ENCODE assay signal across 1 cellular context in the genomic region with DNA sequence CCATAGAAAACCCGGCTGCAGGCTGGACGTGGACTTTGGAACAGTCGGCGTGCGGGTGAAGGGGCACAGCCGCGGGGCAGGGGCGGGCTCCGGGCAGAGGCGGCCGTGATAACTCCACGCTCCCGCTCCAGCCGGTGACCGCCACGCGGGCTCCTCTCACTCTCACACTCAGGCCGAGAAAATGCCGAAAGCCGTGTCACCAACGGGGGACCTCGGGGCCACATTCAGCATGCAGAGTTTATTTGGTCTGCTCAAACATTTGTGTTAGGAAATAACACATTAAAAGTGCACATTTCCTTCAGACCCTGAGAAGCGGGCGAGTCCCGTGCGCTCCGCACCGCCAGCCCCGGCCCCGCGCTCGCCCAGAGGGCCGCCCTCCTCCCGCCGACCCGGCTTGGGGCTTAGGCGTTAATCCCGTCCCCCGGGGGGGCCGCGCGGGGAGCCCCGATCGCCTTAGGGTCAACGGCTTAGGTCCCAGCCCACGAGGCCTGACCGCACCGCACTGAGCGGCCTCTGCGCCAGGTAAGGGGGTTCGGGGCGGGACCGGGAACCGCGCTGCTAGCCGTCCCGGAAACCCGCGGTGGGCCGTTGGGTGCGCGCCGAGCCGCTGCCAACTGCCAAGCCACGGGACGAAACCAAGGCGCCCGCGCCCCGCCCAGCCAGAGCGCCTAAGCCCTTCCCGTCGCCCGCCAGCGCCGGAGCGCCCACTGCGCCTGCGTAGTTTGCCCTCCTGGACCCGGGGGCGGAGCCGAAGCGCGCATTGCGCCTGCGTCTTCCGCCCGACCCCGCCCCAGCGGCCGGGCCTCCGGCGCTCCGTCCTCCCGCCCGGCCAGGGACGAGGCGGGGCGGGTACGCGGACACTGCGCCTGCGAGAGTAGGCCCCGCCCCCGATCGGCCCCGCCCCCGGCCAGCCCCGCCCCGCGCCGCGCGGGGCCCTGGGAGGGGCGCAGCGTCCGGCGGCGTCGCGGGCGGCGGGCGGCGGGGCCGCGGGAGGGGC.
A peak's percentile ranks its signal among the peaks of the same experiment; 100 is the strongest.
TF ChIP-seq lines count a peak whose summit lies in the region.

A gene with protein sequence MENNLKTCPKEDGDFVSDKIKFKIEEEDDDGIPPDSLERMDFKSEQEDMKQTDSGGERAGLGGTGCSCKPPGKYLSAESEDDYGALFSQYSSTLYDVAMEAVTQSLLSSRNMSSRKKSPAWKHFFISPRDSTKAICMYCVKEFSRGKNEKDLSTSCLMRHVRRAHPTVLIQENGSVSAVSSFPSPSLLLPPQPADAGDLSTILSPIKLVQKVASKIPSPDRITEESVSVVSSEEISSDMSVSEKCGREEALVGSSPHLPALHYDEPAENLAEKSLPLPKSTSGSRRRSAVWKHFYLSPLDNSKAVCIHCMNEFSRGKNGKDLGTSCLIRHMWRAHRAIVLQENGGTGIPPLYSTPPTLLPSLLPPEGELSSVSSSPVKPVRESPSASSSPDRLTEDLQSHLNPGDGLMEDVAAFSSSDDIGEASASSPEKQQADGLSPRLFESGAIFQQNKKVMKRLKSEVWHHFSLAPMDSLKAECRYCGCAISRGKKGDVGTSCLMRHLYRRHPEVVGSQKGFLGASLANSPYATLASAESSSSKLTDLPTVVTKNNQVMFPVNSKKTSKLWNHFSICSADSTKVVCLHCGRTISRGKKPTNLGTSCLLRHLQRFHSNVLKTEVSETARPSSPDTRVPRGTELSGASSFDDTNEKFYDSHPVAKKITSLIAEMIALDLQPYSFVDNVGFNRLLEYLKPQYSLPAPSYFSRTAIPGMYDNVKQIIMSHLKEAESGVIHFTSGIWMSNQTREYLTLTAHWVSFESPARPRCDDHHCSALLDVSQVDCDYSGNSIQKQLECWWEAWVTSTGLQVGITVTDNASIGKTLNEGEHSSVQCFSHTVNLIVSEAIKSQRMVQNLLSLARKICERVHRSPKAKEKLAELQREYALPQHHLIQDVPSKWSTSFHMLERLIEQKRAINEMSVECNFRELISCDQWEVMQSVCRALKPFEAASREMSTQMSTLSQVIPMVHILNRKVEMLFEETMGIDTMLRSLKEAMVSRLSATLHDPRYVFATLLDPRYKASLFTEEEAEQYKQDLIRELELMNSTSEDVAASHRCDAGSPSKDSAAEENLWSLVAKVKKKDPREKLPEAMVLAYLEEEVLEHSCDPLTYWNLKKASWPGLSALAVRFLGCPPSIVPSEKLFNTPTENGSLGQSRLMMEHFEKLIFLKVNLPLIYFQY (plus strand): TSS at position 947 of the 997 bp plus-strand sequence. CDS start 29,819 bp downstream, outside the sequence.

TF ChIP-seq in neural cell, 6 proteins besides CTCF, POLR2A, EP300 and RAD21 (continued from another document):
- TF ChIP-seq, protein P1, sequence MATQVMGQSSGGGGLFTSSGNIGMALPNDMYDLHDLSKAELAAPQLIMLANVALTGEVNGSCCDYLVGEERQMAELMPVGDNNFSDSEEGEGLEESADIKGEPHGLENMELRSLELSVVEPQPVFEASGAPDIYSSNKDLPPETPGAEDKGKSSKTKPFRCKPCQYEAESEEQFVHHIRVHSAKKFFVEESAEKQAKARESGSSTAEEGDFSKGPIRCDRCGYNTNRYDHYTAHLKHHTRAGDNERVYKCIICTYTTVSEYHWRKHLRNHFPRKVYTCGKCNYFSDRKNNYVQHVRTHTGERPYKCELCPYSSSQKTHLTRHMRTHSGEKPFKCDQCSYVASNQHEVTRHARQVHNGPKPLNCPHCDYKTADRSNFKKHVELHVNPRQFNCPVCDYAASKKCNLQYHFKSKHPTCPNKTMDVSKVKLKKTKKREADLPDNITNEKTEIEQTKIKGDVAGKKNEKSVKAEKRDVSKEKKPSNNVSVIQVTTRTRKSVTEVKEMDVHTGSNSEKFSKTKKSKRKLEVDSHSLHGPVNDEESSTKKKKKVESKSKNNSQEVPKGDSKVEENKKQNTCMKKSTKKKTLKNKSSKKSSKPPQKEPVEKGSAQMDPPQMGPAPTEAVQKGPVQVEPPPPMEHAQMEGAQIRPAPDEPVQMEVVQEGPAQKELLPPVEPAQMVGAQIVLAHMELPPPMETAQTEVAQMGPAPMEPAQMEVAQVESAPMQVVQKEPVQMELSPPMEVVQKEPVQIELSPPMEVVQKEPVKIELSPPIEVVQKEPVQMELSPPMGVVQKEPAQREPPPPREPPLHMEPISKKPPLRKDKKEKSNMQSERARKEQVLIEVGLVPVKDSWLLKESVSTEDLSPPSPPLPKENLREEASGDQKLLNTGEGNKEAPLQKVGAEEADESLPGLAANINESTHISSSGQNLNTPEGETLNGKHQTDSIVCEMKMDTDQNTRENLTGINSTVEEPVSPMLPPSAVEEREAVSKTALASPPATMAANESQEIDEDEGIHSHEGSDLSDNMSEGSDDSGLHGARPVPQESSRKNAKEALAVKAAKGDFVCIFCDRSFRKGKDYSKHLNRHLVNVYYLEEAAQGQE (IDR thresholded peaks at IDR 0.05; ENCODE audit: borderline replicate concordance) = no peak
- TF ChIP-seq MXI1 (conservative IDR thresholded peaks at IDR 0.05; ENCODE audit: poor library complexity, severe bottlenecking) (peak; percentile 65), EZH2 (IDR thresholded peaks at IDR 0.05; ENCODE audit: borderline replicate concordance, insufficient read depth, low read length, poor library complexity, severe bottlenecking) (no peak), SMC3 (conservative IDR thresholded peaks at IDR 0.05; ENCODE audit: poor library complexity) (peak; percentile 34), TAF1 (IDR thresholded peaks at IDR 0.05; ENCODE audit: low read depth) (peak; percentile 46)
